In the genomic region with DNA sequence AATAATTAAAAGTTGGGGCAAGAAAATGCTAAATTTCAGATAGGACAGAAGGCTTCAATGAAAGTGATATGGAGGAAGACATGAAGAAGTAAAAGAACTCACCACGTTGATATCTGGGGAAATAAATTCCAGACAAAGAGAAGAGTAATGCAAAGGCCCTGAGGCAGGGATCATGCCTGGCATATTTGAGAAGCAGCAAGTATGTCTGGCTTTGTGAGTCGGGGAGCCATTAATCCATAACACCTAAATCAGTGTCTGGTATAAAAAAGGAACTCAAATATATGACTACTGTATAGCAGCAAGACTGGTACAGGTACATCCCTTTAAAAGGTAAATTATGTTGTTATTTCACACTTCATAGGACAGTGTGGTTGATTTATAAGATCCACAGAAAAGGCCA, we compare ENCODE assay signal across 15 cellular contexts.
"Had no signal": no experiment of that assay in that cellular context is flagged by ENCODE, and none has a peak within 500 bp of the region (broad histone marks: within the 10 kb centered on the region; RNA-seq: fewer than 3 reads in every experiment).

No MANE protein-coding gene starts in this region.

- DNase-seq: activated CD4-positive, CD25-positive, alpha-beta regulatory T cell; activated effector memory CD4-positive, alpha-beta T cell treated with anti-CD3 and anti-CD28 coated beads, Interleukin-2, amount 50 U/mL, for 16 hours; erythroblast; heart right ventricle; left colon; lower lobe of right lung; ovary; right lobe of liver; stimulated activated CD4-positive, alpha-beta T cell treated with anti-CD3 and anti-CD28 coated beads, Interleukin-4, amount 100 ng/mL, for 4 hours; stimulated activated CD8-positive, alpha-beta memory T cell treated with anti-CD3 and anti-CD28 coated beads, Interleukin-4, amount 100 ng/mL, for 48 hours; stimulated activated naive CD4-positive, alpha-beta T cell treated with Interleukin-2 at 50 U/mL for 16 hours; upper lobe of left lung had no signal

- H3K4me1 Mint-ChIP-seq: neural progenitor cell had no signal

- H3K4me3 Mint-ChIP-seq: neural progenitor cell had no signal

- H3K27ac Mint-ChIP-seq: neural progenitor cell had no signal

- H3K9me3 ChIP-seq: gastroesophageal sphincter, heart right ventricle, lower lobe of right lung, ovary, right lobe of liver, SJSA1, upper lobe of left lung had no signal

- ATAC-seq: gastroesophageal sphincter, heart right ventricle, left colon, lower lobe of right lung, right lobe of liver had no signal

- H3K27me3 ChIP-seq: gastroesophageal sphincter, heart right ventricle, neural progenitor cell, ovary, right lobe of liver, SJSA1, upper lobe of left lung had no signal

- H3K9me3 Mint-ChIP-seq: neural progenitor cell had no signal

- H3K27ac ChIP-seq: gastroesophageal sphincter, lower lobe of right lung, neural progenitor cell, ovary, right lobe of liver, SJSA1 had no signal
